Comparison of ENCODE assay signal across 20 cellular contexts in the genomic region with DNA sequence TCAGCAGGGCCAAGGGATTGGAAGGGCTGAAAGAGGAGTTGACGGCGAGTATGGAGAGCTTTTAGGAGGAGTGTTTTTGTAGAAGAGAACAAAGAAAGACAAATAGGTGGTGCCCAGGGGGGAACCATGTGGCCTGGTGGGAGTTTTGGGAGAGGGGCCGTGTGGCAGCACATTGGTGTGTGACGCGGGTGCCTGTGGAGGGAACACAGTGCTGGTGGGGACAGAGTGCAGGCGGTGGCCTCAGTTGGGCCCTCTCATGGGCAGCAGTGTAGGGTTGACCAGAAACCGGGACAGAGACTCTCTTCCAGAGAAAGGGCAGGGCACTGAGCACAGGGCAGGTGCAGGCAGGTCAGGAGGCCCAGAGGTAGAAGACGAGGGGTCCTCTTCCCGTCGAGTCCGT.
"Had no signal": no experiment of that assay in that cellular context is flagged by ENCODE, and none has a peak within 500 bp of the region (broad histone marks: within the 10 kb centered on the region; RNA-seq: fewer than 3 reads in every experiment).

No MANE protein-coding gene starts in this region.

- H3K36me3 ChIP-seq: prostate gland had no signal

- H3K27me3 Mint-ChIP-seq: activated CD4-positive, alpha-beta memory T cell treated with anti-CD3 and anti-CD28 coated beads, Interleukin-2, amount 10 ng/mL, durations not matched to agents 7 days and 5 days; activated T-cell treated with anti-CD3 and anti-CD28 coated beads, Interleukin-2, amount 50 U/mL, for 24 hours had no signal

- H3K4me1 Mint-ChIP-seq: activated CD4-positive, alpha-beta memory T cell treated with anti-CD3 and anti-CD28 coated beads, Interleukin-2, amount 10 ng/mL, durations not matched to agents 7 days and 5 days had no signal

- H3K27ac ChIP-seq: ascending aorta, foreskin keratinocyte, left lung, prostate gland, skin epidermis, transverse colon had no signal

- H3K4me2 ChIP-seq: SK-N-SH had no signal

- H3K9me3 ChIP-seq: ascending aorta, left lung, prostate gland, SK-N-SH, transverse colon had no signal

- H3K27ac Mint-ChIP-seq: activated CD4-positive, alpha-beta memory T cell treated with anti-CD3 and anti-CD28 coated beads, Interleukin-2, amount 10 ng/mL, durations not matched to agents 7 days and 5 days; activated T-helper 2 cell treated with anti-CD3 and anti-CD28 coated beads, Interferon-gamma antibody, Interleukin-2, Interleukin-4, amounts not matched to agents 10 μg/mL and 5 μg/mL and 100 μg/mL, durations not matched to agents 14 hours and 24 hours and 36 hours; T-helper 2 cell treated with Interferon-gamma antibody and Interleukin-4, amounts not matched to agents 5 μg/mL and 100 μg/mL, for 36 hours had no signal

- FAIRE-seq: bronchial epithelial cell, colon, TTC549 had no signal

- DNase-seq: activated CD4-positive, alpha-beta memory T cell treated with anti-CD3 and anti-CD28 coated beads, Interleukin-2, amount 10 ng/mL, durations not matched to agents 7 days and 5 days; activated CD4-positive, alpha-beta T cell treated with anti-CD3 and anti-CD28 coated beads for 4 hours; activated naive CD4-positive, alpha-beta T cell treated with Interleukin-2 at 50 U/mL for 16 hours; activated T-cell treated with anti-CD3 and anti-CD28 coated beads, Interleukin-2, amount 50 U/mL, for 24 hours; foreskin keratinocyte; left lung; midbrain; right cardiac atrium; SK-N-SH; stimulated activated naive CD8-positive, alpha-beta T cell treated with anti-CD3 and anti-CD28 coated beads, Interleukin-15, Interleukin-2, amounts not matched to agents 100 U/mL and 50 U/mL, for 24 hours; transverse colon had no signal

- H3K4me3 ChIP-seq: ascending aorta, left lung, prostate gland, skin epidermis, transverse colon had no signal

- H3K4me1 ChIP-seq: ascending aorta, foreskin keratinocyte, left lung, prostate gland, transverse colon had no signal

- H3K4me3 Mint-ChIP-seq: activated CD4-positive, alpha-beta memory T cell treated with anti-CD3 and anti-CD28 coated beads, Interleukin-2, amount 10 ng/mL, durations not matched to agents 7 days and 5 days; activated T-cell treated with anti-CD3 and anti-CD28 coated beads, Interleukin-2, amount 50 U/mL, for 24 hours; nephron; T-helper 2 cell treated with Interferon-gamma antibody and Interleukin-4, amounts not matched to agents 5 μg/mL and 100 μg/mL, for 36 hours had no signal

- H3K27me3 ChIP-seq: ascending aorta, foreskin keratinocyte, left lung, transverse colon had no signal

- H3K9ac ChIP-seq: SK-N-SH had no signal

- H3K9me3 Mint-ChIP-seq: activated CD4-positive, alpha-beta memory T cell treated with anti-CD3 and anti-CD28 coated beads, Interleukin-2, amount 10 ng/mL, durations not matched to agents 7 days and 5 days; activated T-cell treated with anti-CD3 and anti-CD28 coated beads, Interleukin-2, amount 50 U/mL, for 24 hours; activated T-helper 2 cell treated with anti-CD3 and anti-CD28 coated beads, Interferon-gamma antibody, Interleukin-2, Interleukin-4, amounts not matched to agents 10 μg/mL and 5 μg/mL and 100 μg/mL, durations not matched to agents 14 hours and 24 hours and 36 hours; nephron; T-helper 2 cell treated with Interferon-gamma antibody and Interleukin-4, amounts not matched to agents 5 μg/mL and 100 μg/mL, for 36 hours had no signal
